In the genomic region with DNA sequence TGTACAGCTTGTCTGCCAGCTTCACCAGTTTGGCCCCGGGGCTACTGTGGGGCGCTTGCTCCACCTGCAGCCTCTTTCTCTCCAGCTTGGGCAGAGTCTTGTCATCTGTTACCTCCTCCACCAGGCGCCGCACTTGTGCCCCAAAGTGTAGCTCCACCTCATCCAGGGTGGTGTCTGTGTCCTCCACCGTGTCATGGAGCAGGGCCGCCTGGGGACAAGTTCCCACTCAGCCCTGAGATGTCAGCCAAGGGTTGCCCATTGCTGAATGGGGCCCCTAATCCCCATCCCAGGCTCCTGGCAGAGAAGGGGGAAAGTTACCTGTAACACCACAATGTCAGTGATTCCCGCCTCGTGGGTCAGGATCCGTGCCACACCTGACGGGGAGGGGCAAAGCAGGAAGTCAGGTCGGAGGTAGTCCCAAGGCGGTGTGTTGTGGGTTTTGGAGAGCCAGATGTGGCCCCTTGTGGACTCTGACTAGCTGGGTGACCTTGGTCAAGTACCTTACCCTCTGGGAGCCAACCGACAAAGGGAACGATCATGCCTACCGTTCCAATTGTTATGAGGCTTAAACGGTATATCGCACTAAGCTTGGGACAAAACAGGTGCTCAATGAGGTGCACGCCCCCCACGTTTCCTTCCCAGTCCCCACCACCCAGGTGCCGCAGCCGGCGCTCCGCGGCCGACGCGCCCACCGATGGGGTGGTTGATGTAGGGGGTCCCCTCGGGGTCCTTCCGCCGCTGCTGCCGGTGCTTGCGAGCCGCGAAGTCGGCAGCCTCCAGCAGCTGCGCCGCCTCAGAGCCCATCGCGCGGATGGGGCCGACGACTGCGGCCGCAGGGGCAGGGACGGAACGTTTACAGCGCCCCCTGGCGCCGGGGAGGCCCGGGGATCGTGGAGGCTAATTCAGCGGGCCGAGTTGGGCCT, we compare ENCODE assay signal across 1 cellular context.
TF ChIP-seq lines count a peak whose summit lies in the region.

A gene with protein sequence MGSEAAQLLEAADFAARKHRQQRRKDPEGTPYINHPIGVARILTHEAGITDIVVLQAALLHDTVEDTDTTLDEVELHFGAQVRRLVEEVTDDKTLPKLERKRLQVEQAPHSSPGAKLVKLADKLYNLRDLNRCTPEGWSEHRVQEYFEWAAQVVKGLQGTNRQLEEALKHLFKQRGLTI (minus strand): TSS at position 813 of the 923 bp plus-strand sequence. CDS start 9 bp downstream, at position 804.

TF ChIP-seq in HEK293, 187 proteins besides CTCF, POLR2A, EP300 and RAD21 (continued from another document and continues in another):
- TF ChIP-seq ZSCAN16 (tag by site-specific recombination; IDR thresholded peaks at IDR 0.05): peak; percentile 37; the same call in 1 of the 2 replicates
- TF ChIP-seq ZNF624 (tag by site-specific recombination; IDR thresholded peaks at IDR 0.05): 0 out of 2 replicates have a peak, but pooled peaks have one; percentile 27
- TF ChIP-seq TCF7L2 (IDR thresholded peaks at IDR 0.05; ENCODE audit: borderline replicate concordance, low read depth, low read length): no peak
- peak; percentile 84 for TF ChIP-seq ZBTB17 (tag by site-specific recombination; IDR thresholded peaks at IDR 0.05)
- peak; percentile 80 for TF ChIP-seq KLF9 (tag by site-specific recombination; IDR thresholded peaks at IDR 0.05; ENCODE audit: low read depth)
- TF ChIP-seq ZNF664 (tag by site-specific recombination; IDR thresholded peaks at IDR 0.05): peak; percentile 51
- peak; percentile 77; the same call in 1 of the 2 replicates for TF ChIP-seq ZNF24 (tag by site-specific recombination; IDR thresholded peaks at IDR 0.05)
- TF ChIP-seq ZNF48 (tag by site-specific recombination; IDR thresholded peaks at IDR 0.05): no peak
- TF ChIP-seq, protein P1, sequence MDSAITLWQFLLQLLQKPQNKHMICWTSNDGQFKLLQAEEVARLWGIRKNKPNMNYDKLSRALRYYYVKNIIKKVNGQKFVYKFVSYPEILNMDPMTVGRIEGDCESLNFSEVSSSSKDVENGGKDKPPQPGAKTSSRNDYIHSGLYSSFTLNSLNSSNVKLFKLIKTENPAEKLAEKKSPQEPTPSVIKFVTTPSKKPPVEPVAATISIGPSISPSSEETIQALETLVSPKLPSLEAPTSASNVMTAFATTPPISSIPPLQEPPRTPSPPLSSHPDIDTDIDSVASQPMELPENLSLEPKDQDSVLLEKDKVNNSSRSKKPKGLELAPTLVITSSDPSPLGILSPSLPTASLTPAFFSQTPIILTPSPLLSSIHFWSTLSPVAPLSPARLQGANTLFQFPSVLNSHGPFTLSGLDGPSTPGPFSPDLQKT (IDR thresholded peaks at IDR 0.05; ENCODE audit: borderline replicate concordance, low read depth, low read length): no peak
- TF ChIP-seq SP7 (tag by site-specific recombination; IDR thresholded peaks at IDR 0.05): peak; percentile 60
- TF ChIP-seq GLIS2 (tag by site-specific recombination; IDR thresholded peaks at IDR 0.05): peak; percentile 95
- peak; percentile 42; the same call in 1 of the 2 replicates for TF ChIP-seq TRIM28 (IDR thresholded peaks at IDR 0.05; ENCODE audit: borderline replicate concordance, low read length)
- TF ChIP-seq, protein P2, sequence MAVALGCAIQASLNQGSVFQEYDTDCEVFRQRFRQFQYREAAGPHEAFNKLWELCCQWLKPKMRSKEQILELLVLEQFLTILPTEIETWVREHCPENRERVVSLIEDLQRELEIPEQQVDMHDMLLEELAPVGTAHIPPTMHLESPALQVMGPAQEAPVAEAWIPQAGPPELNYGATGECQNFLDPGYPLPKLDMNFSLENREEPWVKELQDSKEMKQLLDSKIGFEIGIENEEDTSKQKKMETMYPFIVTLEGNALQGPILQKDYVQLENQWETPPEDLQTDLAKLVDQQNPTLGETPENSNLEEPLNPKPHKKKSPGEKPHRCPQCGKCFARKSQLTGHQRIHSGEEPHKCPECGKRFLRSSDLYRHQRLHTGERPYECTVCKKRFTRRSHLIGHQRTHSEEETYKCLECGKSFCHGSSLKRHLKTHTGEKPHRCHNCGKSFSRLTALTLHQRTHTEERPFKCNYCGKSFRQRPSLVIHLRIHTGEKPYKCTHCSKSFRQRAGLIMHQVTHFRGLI (tag by site-specific recombination; IDR thresholded peaks at IDR 0.05): peak; percentile 52; the same call in 1 of the 2 replicates
- TF ChIP-seq, protein P3, sequence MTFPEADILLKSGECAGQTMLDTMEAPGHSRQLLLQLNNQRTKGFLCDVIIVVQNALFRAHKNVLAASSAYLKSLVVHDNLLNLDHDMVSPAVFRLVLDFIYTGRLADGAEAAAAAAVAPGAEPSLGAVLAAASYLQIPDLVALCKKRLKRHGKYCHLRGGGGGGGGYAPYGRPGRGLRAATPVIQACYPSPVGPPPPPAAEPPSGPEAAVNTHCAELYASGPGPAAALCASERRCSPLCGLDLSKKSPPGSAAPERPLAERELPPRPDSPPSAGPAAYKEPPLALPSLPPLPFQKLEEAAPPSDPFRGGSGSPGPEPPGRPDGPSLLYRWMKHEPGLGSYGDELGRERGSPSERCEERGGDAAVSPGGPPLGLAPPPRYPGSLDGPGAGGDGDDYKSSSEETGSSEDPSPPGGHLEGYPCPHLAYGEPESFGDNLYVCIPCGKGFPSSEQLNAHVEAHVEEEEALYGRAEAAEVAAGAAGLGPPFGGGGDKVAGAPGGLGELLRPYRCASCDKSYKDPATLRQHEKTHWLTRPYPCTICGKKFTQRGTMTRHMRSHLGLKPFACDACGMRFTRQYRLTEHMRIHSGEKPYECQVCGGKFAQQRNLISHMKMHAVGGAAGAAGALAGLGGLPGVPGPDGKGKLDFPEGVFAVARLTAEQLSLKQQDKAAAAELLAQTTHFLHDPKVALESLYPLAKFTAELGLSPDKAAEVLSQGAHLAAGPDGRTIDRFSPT (tag by site-specific recombination; IDR thresholded peaks at IDR 0.05): peak; percentile 36; the same call in 1 of the 2 replicates
- TF ChIP-seq WT1 (tag by site-specific recombination; IDR thresholded peaks at IDR 0.05): peak; percentile 23; the same call in 1 of the 2 replicates
- TF ChIP-seq, protein P4, sequence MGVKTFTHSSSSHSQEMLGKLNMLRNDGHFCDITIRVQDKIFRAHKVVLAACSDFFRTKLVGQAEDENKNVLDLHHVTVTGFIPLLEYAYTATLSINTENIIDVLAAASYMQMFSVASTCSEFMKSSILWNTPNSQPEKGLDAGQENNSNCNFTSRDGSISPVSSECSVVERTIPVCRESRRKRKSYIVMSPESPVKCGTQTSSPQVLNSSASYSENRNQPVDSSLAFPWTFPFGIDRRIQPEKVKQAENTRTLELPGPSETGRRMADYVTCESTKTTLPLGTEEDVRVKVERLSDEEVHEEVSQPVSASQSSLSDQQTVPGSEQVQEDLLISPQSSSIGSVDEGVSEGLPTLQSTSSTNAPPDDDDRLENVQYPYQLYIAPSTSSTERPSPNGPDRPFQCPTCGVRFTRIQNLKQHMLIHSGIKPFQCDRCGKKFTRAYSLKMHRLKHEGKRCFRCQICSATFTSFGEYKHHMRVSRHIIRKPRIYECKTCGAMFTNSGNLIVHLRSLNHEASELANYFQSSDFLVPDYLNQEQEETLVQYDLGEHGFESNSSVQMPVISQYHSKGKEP (tag by site-specific recombination; IDR thresholded peaks at IDR 0.05): peak; percentile 38; the same call in 1 of the 2 replicates
- peak; percentile 94 for TF ChIP-seq ZNF660 (tag by site-specific recombination; IDR thresholded peaks at IDR 0.05)
- TF ChIP-seq ZNF366 (tag by site-specific recombination; conservative IDR thresholded peaks at IDR 0.05): no peak
- no peak for TF ChIP-seq ZNF514 (tag by site-specific recombination; IDR thresholded peaks at IDR 0.05)
- no peak for TF ChIP-seq ZBTB7A (tag by site-specific recombination; IDR thresholded peaks at IDR 0.05; ENCODE audit: low read depth)
- TF ChIP-seq, protein P5, sequence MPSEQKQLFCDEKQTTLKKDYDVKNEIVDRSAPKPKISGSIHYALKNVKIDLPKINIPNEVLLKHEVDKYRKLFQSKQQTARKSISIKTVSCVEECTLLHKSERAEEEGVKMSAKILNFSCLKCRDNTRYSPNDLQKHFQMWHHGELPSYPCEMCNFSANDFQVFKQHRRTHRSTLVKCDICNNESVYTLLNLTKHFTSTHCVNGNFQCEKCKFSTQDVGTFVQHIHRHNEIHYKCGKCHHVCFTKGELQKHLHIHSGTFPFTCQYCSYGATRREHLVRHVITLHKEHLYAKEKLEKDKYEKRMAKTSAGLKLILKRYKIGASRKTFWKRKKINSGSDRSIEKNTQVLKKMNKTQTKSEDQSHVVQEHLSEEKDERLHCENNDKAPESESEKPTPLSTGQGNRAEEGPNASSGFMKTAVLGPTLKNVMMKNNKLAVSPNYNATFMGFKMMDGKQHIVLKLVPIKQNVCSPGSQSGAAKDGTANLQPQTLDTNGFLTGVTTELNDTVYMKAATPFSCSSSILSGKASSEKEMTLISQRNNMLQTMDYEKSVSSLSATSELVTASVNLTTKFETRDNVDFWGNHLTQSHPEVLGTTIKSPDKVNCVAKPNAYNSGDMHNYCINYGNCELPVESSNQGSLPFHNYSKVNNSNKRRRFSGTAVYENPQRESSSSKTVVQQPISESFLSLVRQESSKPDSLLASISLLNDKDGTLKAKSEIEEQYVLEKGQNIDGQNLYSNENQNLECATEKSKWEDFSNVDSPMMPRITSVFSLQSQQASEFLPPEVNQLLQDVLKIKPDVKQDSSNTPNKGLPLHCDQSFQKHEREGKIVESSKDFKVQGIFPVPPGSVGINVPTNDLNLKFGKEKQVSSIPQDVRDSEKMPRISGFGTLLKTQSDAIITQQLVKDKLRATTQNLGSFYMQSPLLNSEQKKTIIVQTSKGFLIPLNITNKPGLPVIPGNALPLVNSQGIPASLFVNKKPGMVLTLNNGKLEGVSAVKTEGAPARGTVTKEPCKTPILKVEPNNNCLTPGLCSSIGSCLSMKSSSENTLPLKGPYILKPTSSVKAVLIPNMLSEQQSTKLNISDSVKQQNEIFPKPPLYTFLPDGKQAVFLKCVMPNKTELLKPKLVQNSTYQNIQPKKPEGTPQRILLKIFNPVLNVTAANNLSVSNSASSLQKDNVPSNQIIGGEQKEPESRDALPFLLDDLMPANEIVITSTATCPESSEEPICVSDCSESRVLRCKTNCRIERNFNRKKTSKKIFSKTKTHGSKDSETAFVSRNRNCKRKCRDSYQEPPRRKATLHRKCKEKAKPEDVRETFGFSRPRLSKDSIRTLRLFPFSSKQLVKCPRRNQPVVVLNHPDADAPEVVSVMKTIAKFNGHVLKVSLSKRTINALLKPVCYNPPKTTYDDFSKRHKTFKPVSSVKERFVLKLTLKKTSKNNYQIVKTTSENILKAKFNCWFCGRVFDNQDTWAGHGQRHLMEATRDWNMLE (tag by site-specific recombination; conservative IDR thresholded peaks at IDR 0.05; ENCODE audit: low read depth): 0 out of 2 replicates have a peak, but pooled peaks have one; percentile 10
- TF ChIP-seq ZNF621 (tag by site-specific recombination; IDR thresholded peaks at IDR 0.05): no peak
- no peak for TF ChIP-seq ZNF830 (tag by site-specific recombination; IDR thresholded peaks at IDR 0.05; ENCODE audit: low read depth)
- no peak for TF ChIP-seq ZNF571 (tag by site-specific recombination; IDR thresholded peaks at IDR 0.05)
- TF ChIP-seq KLF16 (tag by site-specific recombination; IDR thresholded peaks at IDR 0.05): peak; percentile 73
- TF ChIP-seq ZNF132 (tag by site-specific recombination; IDR thresholded peaks at IDR 0.05; ENCODE audit: borderline replicate concordance): no peak
- TF ChIP-seq, protein P6, sequence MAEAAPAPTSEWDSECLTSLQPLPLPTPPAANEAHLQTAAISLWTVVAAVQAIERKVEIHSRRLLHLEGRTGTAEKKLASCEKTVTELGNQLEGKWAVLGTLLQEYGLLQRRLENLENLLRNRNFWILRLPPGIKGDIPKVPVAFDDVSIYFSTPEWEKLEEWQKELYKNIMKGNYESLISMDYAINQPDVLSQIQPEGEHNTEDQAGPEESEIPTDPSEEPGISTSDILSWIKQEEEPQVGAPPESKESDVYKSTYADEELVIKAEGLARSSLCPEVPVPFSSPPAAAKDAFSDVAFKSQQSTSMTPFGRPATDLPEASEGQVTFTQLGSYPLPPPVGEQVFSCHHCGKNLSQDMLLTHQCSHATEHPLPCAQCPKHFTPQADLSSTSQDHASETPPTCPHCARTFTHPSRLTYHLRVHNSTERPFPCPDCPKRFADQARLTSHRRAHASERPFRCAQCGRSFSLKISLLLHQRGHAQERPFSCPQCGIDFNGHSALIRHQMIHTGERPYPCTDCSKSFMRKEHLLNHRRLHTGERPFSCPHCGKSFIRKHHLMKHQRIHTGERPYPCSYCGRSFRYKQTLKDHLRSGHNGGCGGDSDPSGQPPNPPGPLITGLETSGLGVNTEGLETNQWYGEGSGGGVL (tag by site-specific recombination; IDR thresholded peaks at IDR 0.05): no peak
- TF ChIP-seq ZNF510 (tag by site-specific recombination; IDR thresholded peaks at IDR 0.05; ENCODE audit: insufficient replicate concordance): no peak
- TF ChIP-seq, protein P7, sequence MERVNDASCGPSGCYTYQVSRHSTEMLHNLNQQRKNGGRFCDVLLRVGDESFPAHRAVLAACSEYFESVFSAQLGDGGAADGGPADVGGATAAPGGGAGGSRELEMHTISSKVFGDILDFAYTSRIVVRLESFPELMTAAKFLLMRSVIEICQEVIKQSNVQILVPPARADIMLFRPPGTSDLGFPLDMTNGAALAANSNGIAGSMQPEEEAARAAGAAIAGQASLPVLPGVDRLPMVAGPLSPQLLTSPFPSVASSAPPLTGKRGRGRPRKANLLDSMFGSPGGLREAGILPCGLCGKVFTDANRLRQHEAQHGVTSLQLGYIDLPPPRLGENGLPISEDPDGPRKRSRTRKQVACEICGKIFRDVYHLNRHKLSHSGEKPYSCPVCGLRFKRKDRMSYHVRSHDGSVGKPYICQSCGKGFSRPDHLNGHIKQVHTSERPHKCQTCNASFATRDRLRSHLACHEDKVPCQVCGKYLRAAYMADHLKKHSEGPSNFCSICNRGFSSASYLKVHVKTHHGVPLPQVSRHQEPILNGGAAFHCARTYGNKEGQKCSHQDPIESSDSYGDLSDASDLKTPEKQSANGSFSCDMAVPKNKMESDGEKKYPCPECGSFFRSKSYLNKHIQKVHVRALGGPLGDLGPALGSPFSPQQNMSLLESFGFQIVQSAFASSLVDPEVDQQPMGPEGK (tag by site-specific recombination; IDR thresholded peaks at IDR 0.05): peak; percentile 74
- TF ChIP-seq, protein P8, sequence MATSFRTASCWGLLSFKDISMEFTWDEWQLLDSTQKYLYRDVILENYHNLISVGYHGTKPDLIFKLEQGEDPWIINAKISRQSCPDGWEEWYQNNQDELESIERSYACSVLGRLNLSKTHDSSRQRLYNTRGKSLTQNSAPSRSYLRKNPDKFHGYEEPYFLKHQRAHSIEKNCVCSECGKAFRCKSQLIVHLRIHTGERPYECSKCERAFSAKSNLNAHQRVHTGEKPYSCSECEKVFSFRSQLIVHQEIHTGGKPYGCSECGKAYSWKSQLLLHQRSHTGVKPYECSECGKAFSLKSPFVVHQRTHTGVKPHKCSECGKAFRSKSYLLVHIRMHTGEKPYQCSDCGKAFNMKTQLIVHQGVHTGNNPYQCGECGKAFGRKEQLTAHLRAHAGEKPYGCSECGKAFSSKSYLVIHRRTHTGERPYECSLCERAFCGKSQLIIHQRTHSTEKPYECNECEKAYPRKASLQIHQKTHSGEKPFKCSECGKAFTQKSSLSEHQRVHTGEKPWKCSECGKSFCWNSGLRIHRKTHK (tag by site-specific recombination; IDR thresholded peaks at IDR 0.05): no peak
- peak; percentile 68; the same call in 1 of the 2 replicates for TF ChIP-seq ZFP69B (tag by site-specific recombination; IDR thresholded peaks at IDR 0.05)
- peak; percentile 81 for TF ChIP-seq ZBTB48 (tag by site-specific recombination; IDR thresholded peaks at IDR 0.05)
- TF ChIP-seq ZNF776 (tag by site-specific recombination; IDR thresholded peaks at IDR 0.05; ENCODE audit: borderline replicate concordance): no peak
- TF ChIP-seq OVOL3 (tag by site-specific recombination; IDR thresholded peaks at IDR 0.05): no peak
- peak; percentile 21 for TF ChIP-seq ZIC2 (tag by site-specific recombination; IDR thresholded peaks at IDR 0.05)
- peak; percentile 91 for TF ChIP-seq ZNF501 (tag by site-specific recombination; IDR thresholded peaks at IDR 0.05)
